12 cellular contexts compared by ENCODE assay signal in genomic region chr3:136838641-136839555, GRCh38. TPM values are rescaled to one million over a fixed set of nuclear protein-coding genes. Genes with fewer than 3 reads are reported as not detected.
A peak's percentile ranks its signal among the peaks of the same experiment; 100 is the strongest.
DNase-seq lines count a peak whose midpoint lies in the region; ATAC-seq and TF ChIP-seq lines count a peak whose summit lies in the region.
"Had no signal": no experiment of that assay in that cellular context is flagged by ENCODE, and none has a peak within 500 bp of the region (broad histone marks: within the 10 kb centered on the region; RNA-seq: fewer than 3 reads in every experiment).

No MANE protein-coding gene starts in this region.

- no peak overlapping the region for H3K9ac ChIP-seq in stomach smooth muscle (ENCODE audit: low read length in 2 of 2)

- CTCF ChIA-PET in MCF 10A (lab: Yijun Ruan, JAX) = interaction anchor here (0.6 to 1.1 kb wide), 3 partner anchors 80 to 181 kb away, joined by 5 to 9 read pairs (median 6); no protein-coding TSS in a partner anchor

- H3K9me3 ChIP-seq in breast epithelium (no peaks in the 10 kb centered on the region), stomach smooth muscle (ENCODE audit: control insufficient read depth in 2 of 2, low read length in 2 of 2) (no peaks in the 10 kb centered on the region)
- H3K9me3 ChIP-seq: thoracic aorta had no signal

- no peak overlapping the region for H3K4me3 Mint-ChIP-seq in MCF 10A (ENCODE audit: unreplicated experiment)

- H3K36me3 ChIP-seq in breast epithelium (no peaks in the 10 kb centered on the region), stomach smooth muscle (ENCODE audit: control insufficient read depth in 2 of 2, insufficient read depth in 2 of 2, low read length in 2 of 2) (no peaks in the 10 kb centered on the region)
- H3K36me3 ChIP-seq: thoracic aorta had no signal

- no peaks in the 10 kb centered on the region for H3K27me3 ChIP-seq in breast epithelium
- no peaks in the 10 kb centered on the region for H3K27me3 ChIP-seq in stomach smooth muscle (ENCODE audit: control insufficient read depth in 1 of 2, insufficient read depth in 2 of 2, low read length in 2 of 2)

- H3K4me3 ChIP-seq in breast epithelium = no peak overlapping the region
- H3K4me3 ChIP-seq in stomach smooth muscle (ENCODE audit: low read length in 2 of 2) = no peak overlapping the region
- H3K4me3 ChIP-seq: skin epidermis, thoracic aorta had no signal

- DNase-seq in MCF 10A (ENCODE audit: unreplicated experiment) (peak; percentile 50), breast epithelium (ENCODE audit: low spot score in 2 of 2) (no peak), RPMI7951 (ENCODE audit: low read depth) (peak; percentile 69)
- DNase-seq in stimulated activated CD8-positive, alpha-beta memory T cell treated with anti-CD3 and anti-CD28 coated beads, Interleukin-4, amount 100 ng/mL, for 48 hours = no peak
- DNase-seq: activated naive CD4-positive, alpha-beta T cell had no signal

- H3K27ac ChIP-seq in breast epithelium (no peak overlapping the region), stomach smooth muscle (ENCODE audit: low read length) (peak overlapping the region; percentile 31)
- H3K27ac ChIP-seq: HL-60 had no signal

- BruUV-seq in MCF 10A (replicated peaks; lab: Mats Ljungman, UMichigan) = no TSS peak

- ATAC-seq in esophagus mucosa (peak; percentile 58), HG03571 (IDR thresholded peaks at IDR 0.05; ENCODE audit: unreplicated experiment) (no peak), GM21737 (IDR thresholded peaks at IDR 0.05; ENCODE audit: unreplicated experiment) (no peak)

- POLR2A ChIA-PET in MCF 10A (lab: Yijun Ruan, JAX) = interaction anchor here (0.6 to 1.5 kb wide), 6 partner anchors 11 to 187 kb away, joined by 3 to 5 read pairs (median 3); partner anchors contain the start of gene NCK1

- intact Hi-C loops in MCF 10A (cut with micrococcal nuclease) (no loop called here), breast epithelium (cut with DNase I; ENCODE audit: low total_unique reads) (no loop called here)

- peak overlapping the region; percentile 28 for H3K27ac Mint-ChIP-seq in MCF 10A (ENCODE audit: low read depth, unreplicated experiment)

- H3K4me1 Mint-ChIP-seq in MCF 10A (ENCODE audit: insufficient read depth, unreplicated experiment) = peaks cover 38% of the 10 kb centered on the region

- TF ChIP-seq CTCF in MCF 10A (IDR thresholded peaks at IDR 0.05; ENCODE audit: unreplicated experiment) (no peak), breast epithelium (IDR thresholded peaks at IDR 0.05) (no peak)

- H3K36me3 Mint-ChIP-seq in MCF 10A (ENCODE audit: insufficient read depth, unreplicated experiment) = peaks cover 10% of the 10 kb centered on the region

- H3K9me3 Mint-ChIP-seq in MCF 10A (ENCODE audit: unreplicated experiment) = no peaks in the 10 kb centered on the region

- TF ChIP-seq POLR2A in breast epithelium (IDR thresholded peaks at IDR 0.05) = no peak

- no peaks in the 10 kb centered on the region for H3K27me3 Mint-ChIP-seq in MCF 10A (ENCODE audit: insufficient read depth, unreplicated experiment)

- H3K4me1 ChIP-seq in breast epithelium = no peaks in the 10 kb centered on the region
- H3K4me1 ChIP-seq in stomach smooth muscle (ENCODE audit: control insufficient read depth, insufficient read depth, low read length) = peaks cover 27% of the 10 kb centered on the region

RNA-seq across cellular contexts. Expression of gene SLC35G2, which starts 20.0 kb away (rescaled TPM):
- total RNA-seq in MCF 10A (2022) = 7.6 and 8.5 TPM in 2 replicates
- total RNA-seq in breast epithelium = 1 to 10 TPM; 6.0 to 9.5 (median 9.3) TPM
- 19.4 and 21.7 TPM in 2 replicates for total RNA-seq in RPMI7951 (2014; rRNA removed; shearing (Covaris generic))
- 1.0 TPM for total RNA-seq in esophagus mucosa

RNA-seq across cellular contexts. Expression of gene NCK1, which starts 23.1 kb away (rescaled TPM):
- 50.4 and 59.4 TPM in 2 replicates for total RNA-seq in MCF 10A (2022)
- total RNA-seq in breast epithelium = 10 to 100 TPM; 62.3 to 77.0 (median 75.5) TPM
- 35.8 and 37.0 TPM in 2 replicates for total RNA-seq in RPMI7951 (2014; rRNA removed; shearing (Covaris generic))
- total RNA-seq in esophagus mucosa = 61.9 TPM

Comparison
In these comparisons a context has a peak if more than half of its experiments do, and no peak if none do; other contexts are left out.
1. DNase-seq: peak in MCF 10A (single experiment) and RPMI7951 (single experiment); none in breast epithelium (0 of 2) and stimulated activated CD8-positive, alpha-beta memory T cell treated with anti-CD3 and anti-CD28 coated beads, Interleukin-4, amount 100 ng/mL, for 48 hours (single experiment).